25 cellular contexts compared by ENCODE assay signal in genomic region chr14:55206175-55206574, GRCh38. TPM values are rescaled to one million over a fixed set of nuclear protein-coding genes. Genes with fewer than 3 reads are reported as not detected.
"Had no signal": no experiment of that assay in that cellular context is flagged by ENCODE, and none has a peak within 500 bp of the region (broad histone marks: within the 10 kb centered on the region; RNA-seq: fewer than 3 reads in every experiment).

No MANE protein-coding gene starts in this region.

- H3K79me2 ChIP-seq: hepatocyte had no signal

- H3K27me3 ChIP-seq: colonic mucosa, esophagus muscularis mucosa, foreskin keratinocyte, gastroesophageal sphincter, heart left ventricle, hepatocyte, right atrium auricular region, sigmoid colon, spleen, testis, tibial artery, upper lobe of left lung had no signal

- H2AFZ ChIP-seq: hepatocyte had no signal

- H3K4me3 ChIP-seq: colonic mucosa, esophagus muscularis mucosa, gastroesophageal sphincter, heart left ventricle, hepatocyte, lung, prostate gland, right atrium auricular region, sigmoid colon, spleen, testis, tibial artery, upper lobe of left lung had no signal

- ATAC-seq: foreskin keratinocyte; gastroesophageal sphincter; heart left ventricle; left lobe of liver; naive thymus-derived CD4-positive, alpha-beta T cell; stimulated activated memory B cell treated with anti-CD40 and anti-IgM and Interleukin-4, amounts not matched to agents 10 μg/mL and 1 μg/mL and 100 μg/mL, for 72 hours; stimulated activated naive CD8-positive, alpha-beta T cell treated with anti-CD3 and anti-CD28 coated beads, Interleukin-15, Interleukin-2, amounts not matched to agents 100 U/mL and 50 U/mL, for 24 hours had no signal

- H3K9me3 ChIP-seq: colonic mucosa, esophagus muscularis mucosa, gastroesophageal sphincter, heart left ventricle, prostate gland, right atrium auricular region, sigmoid colon, spleen, testis, tibial artery, upper lobe of left lung had no signal

- DNase-seq: colonic mucosa; effector CD8-positive, alpha-beta T cell; foreskin keratinocyte; heart left ventricle; kidney; naive thymus-derived CD4-positive, alpha-beta T cell; nucleus accumbens; sigmoid colon; spleen; stimulated activated CD4-positive, alpha-beta T cell treated with anti-CD3 and anti-CD28 coated beads, Interleukin-4, amount 100 ng/mL, for 4 hours; stimulated activated naive CD8-positive, alpha-beta T cell treated with anti-CD3 and anti-CD28 coated beads, Interleukin-15, Interleukin-2, amounts not matched to agents 100 U/mL and 50 U/mL, for 24 hours; substantia nigra; testis; tibial artery; upper lobe of left lung had no signal

- H3K27ac ChIP-seq: colonic mucosa, esophagus muscularis mucosa, foreskin keratinocyte, gastroesophageal sphincter, heart left ventricle, hepatocyte, prostate gland, right atrium auricular region, sigmoid colon, spleen, tibial artery, upper lobe of left lung had no signal

- H3K36me3 ChIP-seq: colonic mucosa, esophagus muscularis mucosa, gastroesophageal sphincter, heart left ventricle, prostate gland, right atrium auricular region, sigmoid colon, spleen, tibial artery, upper lobe of left lung had no signal

- FAIRE-seq: endothelial cell of umbilical vein, kidney, urothelium cell line had no signal

- H3K4me1 ChIP-seq: colonic mucosa, foreskin keratinocyte, gastroesophageal sphincter, heart left ventricle, prostate gland, right atrium auricular region, sigmoid colon, spleen, testis, tibial artery, upper lobe of left lung had no signal

- H3K4me2 ChIP-seq: hepatocyte had no signal

RNA-seq across cellular contexts. Expression of gene DLGAP5, which starts 14.8 kb away (rescaled TPM):
- polyA plus RNA-seq: naive thymus-derived CD4-positive, alpha-beta T cell had no signal
